Comparison of ENCODE assay signal across 20 cellular contexts in the genomic region with DNA sequence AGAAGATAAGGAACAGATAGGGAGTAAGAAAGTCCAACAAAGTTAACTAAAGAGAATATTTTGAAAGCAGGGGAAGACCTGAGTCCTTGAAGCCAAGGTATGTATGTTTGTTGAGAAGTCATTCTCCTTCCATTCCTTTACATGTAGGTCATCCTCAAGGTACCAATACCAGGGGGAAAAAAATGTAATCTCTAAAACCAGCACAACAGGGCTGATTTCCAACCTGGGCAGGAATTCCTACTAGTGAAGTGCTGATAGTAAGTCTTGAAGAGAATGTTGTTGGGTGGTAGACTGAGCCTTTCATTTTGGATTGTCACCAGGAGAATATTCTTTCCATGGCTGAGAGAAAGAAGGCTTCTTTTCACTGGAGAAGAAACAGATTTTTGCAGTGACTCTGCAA.
DNase-seq lines count a peak whose midpoint lies in the region; ATAC-seq, FAIRE-seq and TF ChIP-seq lines count a peak whose summit lies in the region.
"Had no signal": no experiment of that assay in that cellular context is flagged by ENCODE, and none has a peak within 500 bp of the region (broad histone marks: within the 10 kb centered on the region; RNA-seq: fewer than 3 reads in every experiment).

No MANE protein-coding gene starts in this region.

- no peaks in the 10 kb centered on the region for H3K9me3 ChIP-seq in neural progenitor cell (ENCODE audit: low read depth)
- H3K9me3 ChIP-seq in aorta (ENCODE audit: control insufficient read depth, low read length) = peaks cover 3% of the 10 kb centered on the region
- H3K9me3 ChIP-seq: BLaER1, Caco-2 had no signal

- no peak overlapping the region for H3K27ac Mint-ChIP-seq in neural progenitor cell
- no peak overlapping the region for H3K27ac Mint-ChIP-seq in activated CD8-positive, alpha-beta T cell treated with anti-CD3 and anti-CD28 coated beads, Interleukin-2, amount 10 ng/mL, durations not matched to agents 7 days and 5 days
- H3K27ac Mint-ChIP-seq: B cell; CD4-positive, CD25-positive, alpha-beta regulatory T cell; CD8-positive, alpha-beta T cell had no signal

- ATAC-seq in aorta (ENCODE audit: low FRiP score) = no peak
- ATAC-seq in activated CD8-positive, alpha-beta T cell treated with anti-CD3 and anti-CD28 coated beads, Interleukin-2, amount 10 ng/mL, durations not matched to agents 7 days and 5 days = no peak
- ATAC-seq: CD8-positive, alpha-beta T cell had no signal

- H3K36me3 Mint-ChIP-seq in neural progenitor cell = no peaks in the 10 kb centered on the region
- no peaks in the 10 kb centered on the region for H3K36me3 Mint-ChIP-seq in activated CD8-positive, alpha-beta T cell treated with anti-CD3 and anti-CD28 coated beads, Interleukin-2, amount 10 ng/mL, durations not matched to agents 7 days and 5 days (ENCODE audit: low read depth)
- H3K36me3 Mint-ChIP-seq: CD4-positive, CD25-positive, alpha-beta regulatory T cell; CD8-positive, alpha-beta T cell had no signal

- H3K4me3 ChIP-seq in neural progenitor cell (no peak overlapping the region), aorta (ENCODE audit: low read length in 2 of 2) (no peak overlapping the region)
- H3K4me3 ChIP-seq: BLaER1 had no signal

- H3K9me3 Mint-ChIP-seq in neural progenitor cell = no peaks in the 10 kb centered on the region
- H3K9me3 Mint-ChIP-seq in activated CD8-positive, alpha-beta T cell treated with anti-CD3 and anti-CD28 coated beads, Interleukin-2, amount 10 ng/mL, durations not matched to agents 7 days and 5 days (ENCODE audit: insufficient read depth) = no peaks in the 10 kb centered on the region
- H3K9me3 Mint-ChIP-seq: CD8-positive, alpha-beta T cell had no signal

- intact Hi-C loops in aorta (cut with DNase I) = no loop called here

- no peak overlapping the region for H3K4me3 Mint-ChIP-seq in neural progenitor cell
- no peak overlapping the region for H3K4me3 Mint-ChIP-seq in activated CD8-positive, alpha-beta T cell treated with anti-CD3 and anti-CD28 coated beads, Interleukin-2, amount 10 ng/mL, durations not matched to agents 7 days and 5 days
- H3K4me3 Mint-ChIP-seq: B cell; CD4-positive, CD25-positive, alpha-beta regulatory T cell; CD8-positive, alpha-beta T cell had no signal

- POLR2A ChIA-PET in activated CD8-positive, alpha-beta T cell treated with anti-CD3 and anti-CD28 coated beads, Interleukin-2, amount 10 ng/mL, durations not matched to agents 7 days and 5 days (lab: Charles Lee) = no interaction called here

- H3K79me2 ChIP-seq in neural progenitor cell (ENCODE audit: low read depth) = no peaks in the 10 kb centered on the region

- H3K9ac ChIP-seq in neural progenitor cell = no peak overlapping the region
- H3K9ac ChIP-seq: BLaER1 had no signal

- peak overlapping the region; percentile 46 for H3K4me2 ChIP-seq in neural progenitor cell
- H3K4me2 ChIP-seq: BLaER1 had no signal

- CTCF ChIA-PET in activated CD8-positive, alpha-beta T cell treated with anti-CD3 and anti-CD28 coated beads, Interleukin-2, amount 10 ng/mL, durations not matched to agents 7 days and 5 days (lab: Charles Lee) = no interaction called here

- H2AFZ ChIP-seq in neural progenitor cell (replicated peaks) = no peak overlapping the region

- H3K4me1 Mint-ChIP-seq in neural progenitor cell = peaks cover 8% of the 10 kb centered on the region
- H3K4me1 Mint-ChIP-seq in activated CD8-positive, alpha-beta T cell treated with anti-CD3 and anti-CD28 coated beads, Interleukin-2, amount 10 ng/mL, durations not matched to agents 7 days and 5 days (ENCODE audit: low read depth) = no peaks in the 10 kb centered on the region
- H3K4me1 Mint-ChIP-seq: B cell; CD4-positive, CD25-positive, alpha-beta regulatory T cell had no signal

- TF ChIP-seq CTCF in neural progenitor cell (IDR thresholded peaks at IDR 0.05) = no peak

- no peak for TF ChIP-seq POLR2A in H54 (IDR thresholded peaks at IDR 0.05; ENCODE audit: low read depth, low read length)

- H3F3A ChIP-seq in neural progenitor cell (ENCODE audit: low read depth) = peaks cover 5% of the 10 kb centered on the region

- no peaks in the 10 kb centered on the region for H4K20me1 ChIP-seq in neural progenitor cell (ENCODE audit: low read depth)
- H4K20me1 ChIP-seq: BLaER1 had no signal

- H3K27me3 ChIP-seq in neural progenitor cell (no peaks in the 10 kb centered on the region), aorta (ENCODE audit: control insufficient read depth in 1 of 2, insufficient read depth in 2 of 2, low read length in 1 of 2) (no peaks in the 10 kb centered on the region)
- H3K27me3 ChIP-seq: BLaER1 had no signal

- FAIRE-seq in H54 (lab: Jason Lieb, UNC) = peak; percentile 43
- FAIRE-seq: A204.1, G401.6, GM12892 had no signal

- no peak for DNase-seq in H54 (ENCODE audit: insufficient read length, low spot score)
- DNase-seq in astrocyte of the hippocampus (ENCODE audit: low read depth, low spot score) = peak; percentile 44
- no peak for DNase-seq in neural progenitor cell (ENCODE audit: low spot score)
- no peak for DNase-seq in occipital lobe (lab: John Stamatoyannopoulos, UW)
- DNase-seq in aorta = no peak
- no peak for DNase-seq in activated CD8-positive, alpha-beta T cell treated with anti-CD3 and anti-CD28 coated beads, Interleukin-2, amount 10 ng/mL, durations not matched to agents 7 days and 5 days
- DNase-seq: Caco-2; CD4-positive, CD25-positive, alpha-beta regulatory T cell; CD8-positive, alpha-beta T cell; DMS153; DND-41; GOT3; H7 had no signal

- H3K4me1 ChIP-seq in neural progenitor cell (peaks cover 21% of the 10 kb centered on the region), aorta (ENCODE audit: control insufficient read depth in 1 of 2, insufficient read depth in 2 of 2, low read length in 2 of 2) (no peaks in the 10 kb centered on the region)
- H3K4me1 ChIP-seq: BLaER1, Caco-2 had no signal

- H3K36me3 ChIP-seq in neural progenitor cell (no peaks in the 10 kb centered on the region), aorta (ENCODE audit: control insufficient read depth in 1 of 2, insufficient read depth in 2 of 2, low read length in 1 of 2) (no peaks in the 10 kb centered on the region)
- H3K36me3 ChIP-seq: BLaER1 had no signal

- no peaks in the 10 kb centered on the region for H3K27me3 Mint-ChIP-seq in neural progenitor cell (ENCODE audit: insufficient read depth, low read depth)
- no peaks in the 10 kb centered on the region for H3K27me3 Mint-ChIP-seq in activated CD8-positive, alpha-beta T cell treated with anti-CD3 and anti-CD28 coated beads, Interleukin-2, amount 10 ng/mL, durations not matched to agents 7 days and 5 days (ENCODE audit: low read depth)
- H3K27me3 Mint-ChIP-seq: B cell; CD4-positive, CD25-positive, alpha-beta regulatory T cell had no signal

- H3K27ac ChIP-seq in neural progenitor cell (peak overlapping the region; percentile 72), aorta (ENCODE audit: low read depth in 1 of 2, low read length in 2 of 2) (no peak overlapping the region)
- H3K27ac ChIP-seq: 22Rv1, BLaER1, C4-2B had no signal
